ENCODE assay signal across 14 cellular contexts in genomic region chr12:25332143-25332542, GRCh38.
DNase-seq lines count a peak whose midpoint lies in the region; ATAC-seq and TF ChIP-seq lines count a peak whose summit lies in the region.
"Had no signal": no experiment of that assay in that cellular context is flagged by ENCODE, and none has a peak within 500 bp of the region (broad histone marks: within the 10 kb centered on the region; RNA-seq: fewer than 3 reads in every experiment).

No MANE protein-coding gene starts in this region.

- no peaks in the 10 kb centered on the region for H3K9me2 ChIP-seq in hepatocyte (replicated peaks; ENCODE audit: insufficient read depth)

- H3K27ac ChIP-seq in hepatocyte, result peak overlapping the region; percentile 11
- H3K27ac ChIP-seq: cardiac muscle cell, left ventricle myocardium inferior, suprapubic skin had no signal

- no peak for TF ChIP-seq CTCF in hepatocyte (IDR thresholded peaks at IDR 0.05; ENCODE audit: poor library complexity)

- no peaks in the 10 kb centered on the region for H3K27me3 ChIP-seq in hepatocyte
- H3K27me3 ChIP-seq: cardiac muscle cell, suprapubic skin had no signal

- H3K36me3 ChIP-seq in hepatocyte (replicated peaks; ENCODE audit: insufficient read depth, low read depth), result no peaks in the 10 kb centered on the region
- H3K36me3 ChIP-seq: cardiac muscle cell, left ventricle myocardium inferior, suprapubic skin had no signal

- H3K4me3 ChIP-seq in hepatocyte, result no peak overlapping the region
- H3K4me3 ChIP-seq: cardiac muscle cell, left ventricle myocardium inferior, suprapubic skin had no signal

- 78% methylated on average over 3 of the region's 3 CpGs for WGBS in hepatocyte (ENCODE audit: low lambda C conversion rate, missing lambda C conversion rate)

- H4K20me1 ChIP-seq in hepatocyte (ENCODE audit: insufficient read depth, poor library complexity, severe bottlenecking), result no peaks in the 10 kb centered on the region

- peak; percentile 85 for ATAC-seq in GM19035 (IDR thresholded peaks at IDR 0.05; ENCODE audit: unreplicated experiment)
- ATAC-seq in GM21619 (IDR thresholded peaks at IDR 0.05; ENCODE audit: unreplicated experiment), result peak; percentile 79
- ATAC-seq in HG03108 (IDR thresholded peaks at IDR 0.05; ENCODE audit: unreplicated experiment), result peak; percentile 75

- no peaks in the 10 kb centered on the region for H3K79me2 ChIP-seq in hepatocyte

- no peaks in the 10 kb centered on the region for H3K4me1 ChIP-seq in hepatocyte (ENCODE audit: insufficient read depth)
- H3K4me1 ChIP-seq: left ventricle myocardium inferior had no signal

- no peaks in the 10 kb centered on the region for H3K9me3 ChIP-seq in hepatocyte (ENCODE audit: low read depth)
- H3K9me3 ChIP-seq: left ventricle myocardium inferior, suprapubic skin had no signal

- peak overlapping the region; percentile 11 for H3K4me2 ChIP-seq in hepatocyte

- H2AFZ ChIP-seq in hepatocyte, result no peak overlapping the region

- DNase-seq in hepatocyte (ENCODE audit: low spot score), result no peak
- DNase-seq in SKM-1 (lab: John Stamatoyannopoulos, UW; ENCODE audit: unreplicated experiment), result no peak
- DNase-seq in NCI-H1436 (lab: John Stamatoyannopoulos, UW), result no peak
- no peak for DNase-seq in cerebellar cortex (ENCODE audit: low spot score)
- DNase-seq: left ventricle myocardium inferior; NCI-H774; occipital lobe; stimulated activated CD4-positive, alpha-beta T cell treated with anti-CD3 and anti-CD28 coated beads, Interleukin-1b, Interleukin-23, amount 100 ng/mL, for 48 hours; T-helper 1 cell had no signal
